Comparison of ENCODE assay signal across 22 cellular contexts in the genomic region with DNA sequence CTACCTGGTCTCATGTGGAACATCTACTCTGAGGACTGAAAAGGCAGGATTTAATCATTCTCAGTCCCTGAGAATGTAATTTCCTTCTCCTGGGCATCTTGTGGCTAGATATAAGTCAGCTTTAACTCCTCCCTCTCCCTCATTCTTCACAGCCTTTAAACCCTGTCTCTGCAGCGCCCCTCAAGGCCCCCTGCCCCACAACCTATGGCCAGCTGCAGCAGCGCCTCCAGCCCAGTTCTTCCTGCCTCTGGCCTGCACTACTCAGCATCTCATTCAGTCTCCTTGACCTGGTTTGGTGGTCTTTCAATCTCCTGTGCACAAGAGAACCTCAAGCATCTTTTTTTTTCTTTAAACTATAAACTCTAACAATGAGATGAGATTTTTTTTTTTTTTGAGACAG. TPM values are rescaled to one million over a fixed set of nuclear protein-coding genes. Genes with fewer than 3 reads are reported as not detected.
DNase-seq lines count a peak whose midpoint lies in the region; ATAC-seq and TF ChIP-seq lines count a peak whose summit lies in the region.
"Had no signal": no experiment of that assay in that cellular context is flagged by ENCODE, and none has a peak within 500 bp of the region (broad histone marks: within the 10 kb centered on the region; RNA-seq: fewer than 3 reads in every experiment).

No MANE protein-coding gene starts in this region.

- no peak overlapping the region; the same call in 2 of the 3 replicates for H3K4me3 Mint-ChIP-seq in GM23338
- H3K4me3 Mint-ChIP-seq in endothelial cell (ENCODE audit: unreplicated experiment): no peak overlapping the region
- H3K4me3 Mint-ChIP-seq in stimulated activated effector memory CD8-positive, alpha-beta T cell treated with anti-CD3 and anti-CD28 coated beads, Interleukin-12 subunit alpha, Interleukin-12 subunit beta, amount 100 ng/mL, for 72 hours: no peak overlapping the region

- H3K27ac Mint-ChIP-seq in GM23338 (no peak overlapping the region), endothelial cell (ENCODE audit: unreplicated experiment) (peak overlapping the region; percentile 21)
- H3K27ac Mint-ChIP-seq in stimulated activated effector memory CD8-positive, alpha-beta T cell treated with anti-CD3 and anti-CD28 coated beads, Interleukin-12 subunit alpha, Interleukin-12 subunit beta, amount 100 ng/mL, for 72 hours: peak overlapping the region; percentile 44

- H3K4me3 ChIP-seq in GM23338: no peak overlapping the region
- H3K4me3 ChIP-seq in SJSA1: no peak overlapping the region
- H3K4me3 ChIP-seq: GM23248 had no signal

- no peaks in the 10 kb centered on the region for H3K4me1 ChIP-seq in GM23338 (ENCODE audit: insufficient read depth)
- peaks cover 43% of the 10 kb centered on the region for H3K4me1 ChIP-seq in SJSA1 (replicated peaks)
- H3K4me1 ChIP-seq: Caco-2 had no signal

- ATAC-seq in GM23338 (peak; percentile 34), GM21529 (IDR thresholded peaks at IDR 0.05; ENCODE audit: unreplicated experiment) (no peak)
- no peak for ATAC-seq in stimulated activated effector memory CD8-positive, alpha-beta T cell treated with anti-CD3 and anti-CD28 coated beads, Interleukin-12 subunit alpha, Interleukin-12 subunit beta, amount 100 ng/mL, for 72 hours
- ATAC-seq: SK-N-SH treated with all-trans-retinoic acid at 6 μM for 48 hours had no signal

- H3K27ac ChIP-seq in GM23338 (ENCODE audit: low read depth) (no peak overlapping the region), SJSA1 (peak overlapping the region; percentile 80)
- H3K27ac ChIP-seq: GM23248 had no signal

- H4K20me1 ChIP-seq in GM23338 (replicated peaks; ENCODE audit: insufficient read depth): 0 out of 2 replicates have a peak, but pooled peaks cover 3% of the 10 kb centered on the region

- no peak for DNase-seq in GM23338 (ENCODE audit: low spot score)
- no peak for DNase-seq in SJSA1 (ENCODE audit: low read depth in 1 of 2, low spot score in 2 of 2)
- DNase-seq in endothelial cell (ENCODE audit: low spot score): no peak
- no peak for DNase-seq in stimulated activated effector memory CD8-positive, alpha-beta T cell treated with anti-CD3 and anti-CD28 coated beads, Interleukin-12 subunit alpha, Interleukin-12 subunit beta, amount 100 ng/mL, for 72 hours (ENCODE audit: low spot score in 2 of 2)
- DNase-seq in HuH-7.5 (ENCODE audit: low spot score): no peak
- DNase-seq in NCI-H2227 (lab: John Stamatoyannopoulos, UW; ENCODE audit: unreplicated experiment): no peak
- DNase-seq: ACHN, AML-193, Caco-2, GM23248, KBM-7, MV-4-11, NCI-H1417, NCI-H187, NCI-H2107, NCI-H2227 treated with DMSO at 0.1 percent for 48 hours, NCI-H524, NCI-H82, OCI-M1, SHP77 had no signal

- no peaks in the 10 kb centered on the region for H3K4me1 Mint-ChIP-seq in GM23338
- H3K4me1 Mint-ChIP-seq in endothelial cell (ENCODE audit: unreplicated experiment): peaks cover 4% of the 10 kb centered on the region
- no peaks in the 10 kb centered on the region for H3K4me1 Mint-ChIP-seq in stimulated activated effector memory CD8-positive, alpha-beta T cell treated with anti-CD3 and anti-CD28 coated beads, Interleukin-12 subunit alpha, Interleukin-12 subunit beta, amount 100 ng/mL, for 72 hours

- no peak overlapping the region for H2AFZ ChIP-seq in GM23338
- H2AFZ ChIP-seq: GM23248 had no signal

- H3F3A ChIP-seq in GM23338 (replicated peaks; ENCODE audit: low read depth): no peaks in the 10 kb centered on the region

- H3K9me3 Mint-ChIP-seq in GM23338 (no peaks in the 10 kb centered on the region), endothelial cell (ENCODE audit: unreplicated experiment) (no peaks in the 10 kb centered on the region)
- no peaks in the 10 kb centered on the region for H3K9me3 Mint-ChIP-seq in stimulated activated effector memory CD8-positive, alpha-beta T cell treated with anti-CD3 and anti-CD28 coated beads, Interleukin-12 subunit alpha, Interleukin-12 subunit beta, amount 100 ng/mL, for 72 hours

- no peaks in the 10 kb centered on the region for H3K79me2 ChIP-seq in GM23338 (replicated peaks; ENCODE audit: insufficient read depth)

- H3K9me2 ChIP-seq in GM23338 (ENCODE audit: insufficient read depth): no peaks in the 10 kb centered on the region

- H3K9me3 ChIP-seq in SJSA1 (replicated peaks): no peaks in the 10 kb centered on the region
- H3K9me3 ChIP-seq: Caco-2 had no signal

- H3K27me3 ChIP-seq in GM23338 (ENCODE audit: insufficient read depth) (no peaks in the 10 kb centered on the region), SJSA1 (replicated peaks) (no peaks in the 10 kb centered on the region)

- TF ChIP-seq CTCF in GM23338 (conservative IDR thresholded peaks at IDR 0.05; ENCODE audit: low read depth in 2 of 2) (no peak), endothelial cell (IDR thresholded peaks at IDR 0.05; ENCODE audit: unreplicated experiment) (no peak)

- peaks cover 18% of the 10 kb centered on the region for H3K36me3 Mint-ChIP-seq in GM23338 (ENCODE audit: low read depth)
- H3K36me3 Mint-ChIP-seq in endothelial cell (ENCODE audit: low read depth, unreplicated experiment): peaks cover 29% of the 10 kb centered on the region
- no peaks in the 10 kb centered on the region for H3K36me3 Mint-ChIP-seq in stimulated activated effector memory CD8-positive, alpha-beta T cell treated with anti-CD3 and anti-CD28 coated beads, Interleukin-12 subunit alpha, Interleukin-12 subunit beta, amount 100 ng/mL, for 72 hours

- H3K27me3 Mint-ChIP-seq in GM23338 (ENCODE audit: insufficient read depth, low read depth, poor library complexity) (peaks cover 9% of the 10 kb centered on the region), endothelial cell (ENCODE audit: unreplicated experiment) (peaks cover 12% of the 10 kb centered on the region)

- H3K36me3 ChIP-seq in GM23338 (ENCODE audit: insufficient read depth): no peaks in the 10 kb centered on the region
- peaks cover 95% of the 10 kb centered on the region for H3K36me3 ChIP-seq in SJSA1

- no peak overlapping the region for H3K4me2 ChIP-seq in GM23338

TF ChIP-seq in GM23338, 12 proteins besides CTCF, POLR2A, EP300 and RAD21 (continues in another document):
- TF ChIP-seq EZH2phosphoT487 (IDR thresholded peaks at IDR 0.05; ENCODE audit: unreplicated experiment) (no peak), ZNF331 (CRISPR knock-in tag; IDR thresholded peaks at IDR 0.05; ENCODE audit: low read depth) (no peak), CREB1 (CRISPR knock-in tag; IDR thresholded peaks at IDR 0.05; ENCODE audit: low read depth) (no peak), JUNB (IDR thresholded peaks at IDR 0.05; ENCODE audit: unreplicated experiment) (no peak), STAT1 (IDR thresholded peaks at IDR 0.05; ENCODE audit: unreplicated experiment) (no peak), NANOG (IDR thresholded peaks at IDR 0.05; ENCODE audit: borderline replicate concordance) (no peak), EZH2 (IDR thresholded peaks at IDR 0.05; ENCODE audit: low read depth, unreplicated experiment) (no peak)
- TF ChIP-seq, protein P1, sequence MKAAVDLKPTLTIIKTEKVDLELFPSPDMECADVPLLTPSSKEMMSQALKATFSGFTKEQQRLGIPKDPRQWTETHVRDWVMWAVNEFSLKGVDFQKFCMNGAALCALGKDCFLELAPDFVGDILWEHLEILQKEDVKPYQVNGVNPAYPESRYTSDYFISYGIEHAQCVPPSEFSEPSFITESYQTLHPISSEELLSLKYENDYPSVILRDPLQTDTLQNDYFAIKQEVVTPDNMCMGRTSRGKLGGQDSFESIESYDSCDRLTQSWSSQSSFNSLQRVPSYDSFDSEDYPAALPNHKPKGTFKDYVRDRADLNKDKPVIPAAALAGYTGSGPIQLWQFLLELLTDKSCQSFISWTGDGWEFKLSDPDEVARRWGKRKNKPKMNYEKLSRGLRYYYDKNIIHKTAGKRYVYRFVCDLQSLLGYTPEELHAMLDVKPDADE (IDR thresholded peaks at IDR 0.05): no peak

RNA-seq across cellular contexts. Expression of a gene that starts 29.3 kb away (rescaled TPM):
- total RNA-seq in GM23338 (2014; rRNA removed; shearing (Covaris generic)): 30.0 and 37.0 TPM in 2 replicates
- polyA plus RNA-seq in GM23338 (2016; fragmentation: Nextera tagmentation; extraction: Ambion mirVana): 10.2 TPM in 2 replicates
- 35.7 and 43.5 TPM in 2 replicates for total RNA-seq in SJSA1 (2014; rRNA removed; shearing (Covaris generic))
- total RNA-seq in endothelial cell (ENCODE audit: unreplicated experiment): 70.9 TPM

RNA-seq across cellular contexts. Expression of a gene that starts 44.0 kb away (rescaled TPM):
- 1.8 and 2.1 TPM in 2 replicates for total RNA-seq in GM23338 (2014; rRNA removed; shearing (Covaris generic))
- polyA plus RNA-seq in GM23338 (2016; fragmentation: Nextera tagmentation; extraction: Ambion mirVana): 0.89 and 1.4 TPM in 2 replicates
- 0.60 and 4.3 TPM in 2 replicates for total RNA-seq in SJSA1 (2014; rRNA removed; shearing (Covaris generic))
- total RNA-seq in endothelial cell (ENCODE audit: unreplicated experiment): 2.6 TPM

RNA-seq across cellular contexts. Expression of a gene that starts 57.6 kb away (rescaled TPM):
- 336 and 349 TPM in 2 replicates for total RNA-seq in GM23338 (2014; rRNA removed; shearing (Covaris generic))
- polyA plus RNA-seq in GM23338 (2016; fragmentation: Nextera tagmentation; extraction: Ambion mirVana): 240 and 245 TPM in 2 replicates
- 417 and 432 TPM in 2 replicates for total RNA-seq in SJSA1 (2014; rRNA removed; shearing (Covaris generic))
- 571 TPM for total RNA-seq in endothelial cell (ENCODE audit: unreplicated experiment)
